Comparison of ENCODE assay signal across 15 cellular contexts in the genomic region with DNA sequence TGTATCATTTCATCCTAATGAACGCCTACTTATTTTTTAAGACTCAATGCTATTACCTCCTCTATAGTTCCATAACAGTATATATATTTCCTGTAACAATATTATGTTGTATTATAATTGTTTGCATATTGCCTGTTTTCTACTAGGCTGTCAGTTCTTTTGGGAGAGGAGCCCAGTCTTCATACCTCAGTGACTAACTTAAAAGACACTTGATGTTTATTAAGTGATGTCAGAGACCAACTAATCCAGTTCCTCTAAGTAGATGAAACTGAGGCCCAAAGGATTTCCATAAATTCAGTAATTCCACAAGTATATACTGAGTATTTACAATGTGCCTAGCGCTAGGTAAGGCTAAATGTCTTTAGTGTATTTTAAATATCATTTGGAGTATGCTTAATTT. TPM values are rescaled to one million over a fixed set of nuclear protein-coding genes. Genes with fewer than 3 reads are reported as not detected.
DNase-seq lines count a peak whose midpoint lies in the region; ATAC-seq and TF ChIP-seq lines count a peak whose summit lies in the region.
"Had no signal": no experiment of that assay in that cellular context is flagged by ENCODE, and none has a peak within 500 bp of the region (broad histone marks: within the 10 kb centered on the region; RNA-seq: fewer than 3 reads in every experiment).

No MANE protein-coding gene starts in this region.

- H3K9me3 Mint-ChIP-seq in natural killer cell, result no peaks in the 10 kb centered on the region
- H3K9me3 Mint-ChIP-seq: stimulated activated naive CD8-positive, alpha-beta T cell treated with anti-CD3 and anti-CD28 coated beads, Interleukin-15, Interleukin-2, amounts not matched to agents 100 ng/mL and 50 ng/mL, for 24 hours had no signal

- no peak for ATAC-seq in DND-41 (ENCODE audit: insufficient read depth, low read depth)
- ATAC-seq in natural killer cell, result no peak
- ATAC-seq: activated CD4-positive, CD25-positive, alpha-beta regulatory T cell treated with anti-CD3 and anti-CD28 coated beads, Interleukin-2, amount 50 U/mL, for 24 hours had no signal

- peak overlapping the region; percentile 86 to 88 for H3K27ac Mint-ChIP-seq in natural killer cell

- no peak for TF ChIP-seq CTCF in DND-41 (IDR thresholded peaks at IDR 0.05; ENCODE audit: borderline replicate concordance, extremely low read depth, low read length, poor library complexity, severe bottlenecking)
- no peak for TF ChIP-seq CTCF in Loucy (conservative IDR thresholded peaks at IDR 0.05; ENCODE audit: low read length)
- TF ChIP-seq CTCF in natural killer cell (IDR thresholded peaks at IDR 0.05), result no peak

- H3K36me3 Mint-ChIP-seq in natural killer cell, result no peaks in the 10 kb centered on the region

- H3K4me3 Mint-ChIP-seq in natural killer cell, result peak overlapping the region; percentile 71

- peak overlapping the region; percentile 97 for H3K27ac ChIP-seq in DND-41 (ENCODE audit: low read length)
- H3K27ac ChIP-seq: vagina had no signal

- DNase-seq in DND-41 (no peak), dedifferentiated amniotic fluid mesenchymal stem cell (ENCODE audit: extremely low spot score) (peak; percentile 32), natural killer cell (no peak), NCI-H1436 treated with DMSO at 0.1 percent for 48 hours (lab: John Stamatoyannopoulos, UW) (no peak), G401 (ENCODE audit: low spot score) (no peak), SHP77 (lab: John Stamatoyannopoulos, UW) (no peak)
- DNase-seq: Caco-2, MM.1S, nucleus accumbens, SW 1271 had no signal

- in situ Hi-C loops in G401 (cut with HindIII; ENCODE audit: low sequenced_read_pairs), result no loop called here

- intact Hi-C loops in natural killer cell (cut with micrococcal nuclease), result loop anchor here (2.0 kb wide), 1 partner anchor 48 kb away; no protein-coding TSS in a partner anchor

- no peaks in the 10 kb centered on the region for H3K9me3 ChIP-seq in DND-41 (ENCODE audit: insufficient read depth, low read length, severe bottlenecking)
- no peaks in the 10 kb centered on the region for H3K9me3 ChIP-seq in Loucy (ENCODE audit: insufficient read depth, low read depth, low read length)
- H3K9me3 ChIP-seq: Caco-2, HAP-1, vagina had no signal

- no peak overlapping the region for H3K4me3 ChIP-seq in DND-41 (ENCODE audit: low read depth in 1 of 2, low read length in 2 of 2)
- H3K4me3 ChIP-seq in Loucy (ENCODE audit: low read length, poor library complexity, severe bottlenecking), result no peak overlapping the region
- H3K4me3 ChIP-seq: HAP-1, vagina had no signal

- H3K4me1 ChIP-seq in DND-41 (ENCODE audit: insufficient read depth, low read length) (peaks cover 75% of the 10 kb centered on the region), Loucy (ENCODE audit: insufficient read depth, low read length, poor library complexity, severe bottlenecking) (peaks cover 35% of the 10 kb centered on the region)
- H3K4me1 ChIP-seq: HAP-1, vagina had no signal

- peak overlapping the region; percentile 51 for H3K4me2 ChIP-seq in DND-41 (ENCODE audit: insufficient read depth, low read length)
- H3K4me2 ChIP-seq in Loucy (ENCODE audit: low read depth, low read length, poor library complexity, severe bottlenecking), result peak overlapping the region; percentile 72

- H3K9ac ChIP-seq in DND-41 (ENCODE audit: low read depth, low read length) (peak overlapping the region; percentile 58; the same call in 1 of the 2 replicates), Loucy (ENCODE audit: low read depth, low read length, poor library complexity, severe bottlenecking) (no peak overlapping the region)

- no peaks in the 10 kb centered on the region for H3K9me2 ChIP-seq in Loucy (replicated peaks; ENCODE audit: low read depth, low read length)

- H3F3A ChIP-seq in Loucy (ENCODE audit: low read depth), result peaks cover 5% of the 10 kb centered on the region; the same call in 1 of the 2 replicates

- peaks cover 60 to 64% of the 10 kb centered on the region in 2 donors for H3K4me1 Mint-ChIP-seq in natural killer cell

- no peaks in the 10 kb centered on the region for H3K27me3 Mint-ChIP-seq in natural killer cell (ENCODE audit: low read depth in 2 of 2)
- H3K27me3 Mint-ChIP-seq: stimulated activated naive CD8-positive, alpha-beta T cell treated with anti-CD3 and anti-CD28 coated beads, Interleukin-15, Interleukin-2, amounts not matched to agents 100 ng/mL and 50 ng/mL, for 24 hours had no signal

- no peaks in the 10 kb centered on the region for H3K27me3 ChIP-seq in DND-41 (ENCODE audit: insufficient read depth, low read length, poor library complexity)
- no peaks in the 10 kb centered on the region for H3K27me3 ChIP-seq in Loucy (ENCODE audit: insufficient read depth, low read length, poor library complexity, severe bottlenecking)
- H3K27me3 ChIP-seq: vagina had no signal

- H4K20me1 ChIP-seq in DND-41 (ENCODE audit: insufficient read depth, low read length) (no peaks in the 10 kb centered on the region), Loucy (ENCODE audit: insufficient read depth, low read length, poor library complexity, severe bottlenecking) (no peaks in the 10 kb centered on the region)

- H3K36me3 ChIP-seq in DND-41 (ENCODE audit: insufficient read depth, low read length) (no peaks in the 10 kb centered on the region), Loucy (ENCODE audit: insufficient read depth, low read length) (no peaks in the 10 kb centered on the region)
- H3K36me3 ChIP-seq: HAP-1, vagina had no signal

- H3K79me2 ChIP-seq in DND-41 (ENCODE audit: insufficient read depth, low read length) (no peaks in the 10 kb centered on the region), Loucy (ENCODE audit: insufficient read depth, low read length) (no peaks in the 10 kb centered on the region)

- H2AFZ ChIP-seq in DND-41 (ENCODE audit: low read depth, low read length) (no peak overlapping the region), Loucy (ENCODE audit: low read length) (no peak overlapping the region)

RNA-seq across cellular contexts. Expression of gene AAK1, which starts 48.9 kb away (rescaled TPM):
- 100 to 1,000 TPM; 174 to 249 (median 204) TPM for total RNA-seq in natural killer cell
- 5.6 and 19.6 TPM in 2 replicates for total RNA-seq in G401 (2014; rRNA removed; shearing (Covaris generic))

RNA-seq across cellular contexts. Expression of gene ANXA4, which starts 49.5 kb away (rescaled TPM):
- 10 to 100 TPM; 44.6 to 63.6 (median 55.8) TPM for total RNA-seq in natural killer cell
- 64.8 and 85.8 TPM in 2 replicates for total RNA-seq in G401 (2014; rRNA removed; shearing (Covaris generic))
